ENCODE assay signal across 1 cellular context in the genomic region with DNA sequence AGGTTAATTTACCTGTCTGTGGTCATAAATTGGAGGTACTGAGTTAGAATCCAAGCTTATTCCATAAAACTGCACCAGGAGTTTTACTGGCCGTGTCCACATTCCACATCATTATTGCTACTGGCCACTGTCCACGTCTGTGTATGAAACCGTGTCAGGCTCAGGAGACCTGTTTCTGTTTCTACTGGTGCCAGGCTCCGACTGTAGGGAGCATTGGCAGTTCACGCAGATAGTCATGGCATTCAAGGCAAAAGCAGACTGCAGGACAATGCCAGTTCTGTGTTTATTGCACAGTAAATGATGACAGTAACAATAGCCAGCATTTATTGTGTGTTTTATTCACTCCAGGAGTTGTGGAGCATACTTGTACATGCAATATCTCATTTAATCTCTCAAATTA.
TF ChIP-seq lines count a peak whose summit lies in the region.

No MANE protein-coding gene starts in this region.

TF ChIP-seq in IMR-90, 13 proteins besides CTCF, POLR2A, EP300 and RAD21 (continued from another document):
- TF ChIP-seq, protein P1, sequence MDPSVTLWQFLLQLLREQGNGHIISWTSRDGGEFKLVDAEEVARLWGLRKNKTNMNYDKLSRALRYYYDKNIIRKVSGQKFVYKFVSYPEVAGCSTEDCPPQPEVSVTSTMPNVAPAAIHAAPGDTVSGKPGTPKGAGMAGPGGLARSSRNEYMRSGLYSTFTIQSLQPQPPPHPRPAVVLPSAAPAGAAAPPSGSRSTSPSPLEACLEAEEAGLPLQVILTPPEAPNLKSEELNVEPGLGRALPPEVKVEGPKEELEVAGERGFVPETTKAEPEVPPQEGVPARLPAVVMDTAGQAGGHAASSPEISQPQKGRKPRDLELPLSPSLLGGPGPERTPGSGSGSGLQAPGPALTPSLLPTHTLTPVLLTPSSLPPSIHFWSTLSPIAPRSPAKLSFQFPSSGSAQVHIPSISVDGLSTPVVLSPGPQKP (IDR thresholded peaks at IDR 0.05; ENCODE audit: borderline replicate concordance, low read depth, low read length): no peak
- no peak for TF ChIP-seq SMC3 (IDR thresholded peaks at IDR 0.05; ENCODE audit: low read depth, low read length)
- TF ChIP-seq MXI1 (IDR thresholded peaks at IDR 0.05; ENCODE audit: borderline replicate concordance, low read depth, low read length): no peak
- no peak for TF ChIP-seq RFX5 (IDR thresholded peaks at IDR 0.05; ENCODE audit: low read depth, low read length)
- TF ChIP-seq NFE2L2 (IDR thresholded peaks at IDR 0.05; ENCODE audit: low read depth, low read length): no peak
- TF ChIP-seq CEBPB (IDR thresholded peaks at IDR 0.05; ENCODE audit: low read depth, low read length): no peak
